31 cellular contexts compared by ENCODE assay signal in genomic region chr5:20570486-20570885, GRCh38.
"Had no signal": no experiment of that assay in that cellular context is flagged by ENCODE, and none has a peak within 500 bp of the region (broad histone marks: within the 10 kb centered on the region; RNA-seq: fewer than 3 reads in every experiment).

No MANE protein-coding gene starts in this region.

- ATAC-seq: activated CD4-positive, CD25-positive, alpha-beta regulatory T cell treated with anti-CD3 and anti-CD28 coated beads, Interleukin-2, amount 50 U/mL, for 24 hours; activated naive CD8-positive, alpha-beta T cell treated with anti-CD3 and anti-CD28 coated beads, Interleukin-2, amount 50 U/mL, for 24 hours; heart left ventricle; left lobe of liver; lower lobe of right lung; natural killer cell treated with Interleukin-12 subunit alpha and Interleukin-12 subunit beta and Interleukin-15 and Interleukin-18, amount 100 ng/mL, for 72 hours; stimulated activated naive B cell treated with anti-CD40 and anti-IgM and Interleukin-4, amounts not matched to agents 10 μg/mL and 1 μg/mL and 100 μg/mL, for 72 hours; T-helper 17 cell; upper lobe of right lung had no signal

- H3K4me1 ChIP-seq: heart left ventricle, lower lobe of right lung, right atrium auricular region, stomach, thyroid gland, upper lobe of right lung had no signal

- H3K27me3 ChIP-seq: dorsolateral prefrontal cortex, heart left ventricle, right atrium auricular region, stomach, thyroid gland, upper lobe of right lung had no signal

- H3K36me3 ChIP-seq: heart left ventricle, lower lobe of right lung, right atrium auricular region, stomach, thyroid gland, upper lobe of right lung, WERI-Rb-1 had no signal

- H3K9me3 ChIP-seq: heart left ventricle, lower lobe of right lung, right atrium auricular region, stomach, thyroid gland, upper lobe of right lung had no signal

- H3K4me3 ChIP-seq: coronary artery, dorsolateral prefrontal cortex, heart left ventricle, lower lobe of right lung, right atrium auricular region, stomach, thyroid gland, upper lobe of right lung had no signal

- DNase-seq: activated CD4-positive, alpha-beta memory T cell treated with anti-CD3 and anti-CD28 coated beads for 36 hours; activated CD4-positive, alpha-beta T cell treated with anti-CD3 and anti-CD28 coated beads for 48 hours; activated CD8-positive, alpha-beta memory T cell treated with anti-CD3 and anti-CD28 coated beads, Interleukin-2, amount 50 U/mL, for 48 hours; activated gamma-delta T cell; activated naive CD4-positive, alpha-beta T cell treated with anti-CD3 and anti-CD28 coated beads, Interleukin-2, amount 50 U/mL, for 16 hours; activated naive CD8-positive, alpha-beta T cell treated with anti-CD3 and anti-CD28 coated beads, Interleukin-2, amount 50 U/mL, for 24 hours; activated T-cell treated with anti-CD3 and anti-CD28 coated beads, Interleukin-2, amount 50 U/mL, for 24 hours; cerebellar nuclear complex; dorsolateral prefrontal cortex; effector memory CD4-positive, alpha-beta T cell; foreskin fibroblast; heart left ventricle; hypothalamus; immature natural killer cell; kidney glomerular epithelial cell; lower lobe of right lung; mesendoderm; stimulated activated CD4-positive, alpha-beta T cell treated with anti-CD3 and anti-CD28 coated beads, Interleukin-15, amount 100 ng/mL, for 24 hours; stimulated activated CD4-positive, alpha-beta T cell treated with anti-CD3 and anti-CD28 coated beads, Interleukin-2, amount 100 ng/mL, for 24 hours; stimulated activated naive B cell treated with anti-CD40 and anti-IgM and Interleukin-4, amounts not matched to agents 10 μg/mL and 1 μg/mL and 100 μg/mL, for 72 hours; stomach; T-helper 17 cell; T1000; thyroid gland; upper lobe of right lung; WERI-Rb-1 had no signal

- H3K27ac ChIP-seq: coronary artery, dorsolateral prefrontal cortex, heart left ventricle, lower lobe of right lung, right atrium auricular region, stomach, thyroid gland, upper lobe of right lung, WERI-Rb-1 had no signal
